Comparison of ENCODE assay signal across 8 cellular contexts in the genomic region with DNA sequence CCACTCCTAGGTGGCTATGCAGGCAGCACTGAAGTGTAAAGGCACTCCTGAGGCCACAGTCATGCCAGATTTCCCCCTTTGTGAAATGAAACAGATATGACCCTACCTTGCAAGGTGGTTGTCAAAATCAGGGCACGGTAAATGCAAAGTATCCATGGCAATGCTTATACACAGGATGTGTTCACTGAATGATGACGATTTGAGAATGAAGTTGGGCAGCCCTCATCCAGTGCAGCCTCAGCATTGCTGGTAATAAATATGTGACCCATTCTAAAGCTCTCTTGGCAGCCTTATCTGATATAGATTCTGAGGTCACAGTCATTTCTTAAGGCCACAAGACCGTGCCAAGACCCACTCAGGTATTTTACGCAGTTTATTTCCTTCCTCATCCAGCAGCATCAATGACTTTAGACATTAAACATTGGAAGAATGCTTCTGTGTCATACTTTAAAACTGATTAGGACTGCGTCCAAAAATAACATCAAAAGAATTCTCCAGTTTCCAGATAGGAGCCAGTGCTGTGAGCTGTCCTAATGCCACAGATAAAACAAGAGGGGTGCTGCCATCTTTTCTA.
DNase-seq lines count a peak whose midpoint lies in the region; ATAC-seq and TF ChIP-seq lines count a peak whose summit lies in the region.
"Had no signal": no experiment of that assay in that cellular context is flagged by ENCODE, and none has a peak within 500 bp of the region (broad histone marks: within the 10 kb centered on the region; RNA-seq: fewer than 3 reads in every experiment).

No MANE protein-coding gene starts in this region.

- DNase-seq in activated B cell treated with CpG ODN at 0.5 μM for 24 hours, result no peak
- peak; percentile 88 for DNase-seq in glomerular visceral epithelial cell (ENCODE audit: extremely low spot score)
- no peak for DNase-seq in stimulated activated effector memory CD8-positive, alpha-beta T cell treated with anti-CD3 and anti-CD28 coated beads, Interleukin-12 subunit alpha, Interleukin-12 subunit beta, amount 100 ng/mL, for 72 hours (ENCODE audit: low spot score in 2 of 2)
- no peak for DNase-seq in activated T-helper 2 cell treated with anti-CD3 and anti-CD28 coated beads, Interferon-gamma antibody, Interleukin-2, Interleukin-4, amounts not matched to agents 10 μg/mL and 5 μg/mL and 100 μg/mL, durations not matched to agents 14 hours and 24 hours and 36 hours (ENCODE audit: low spot score)
- no peak for DNase-seq in RPMI8226
- DNase-seq: activated naive CD8-positive, alpha-beta T cell treated with anti-CD3 and anti-CD28 coated beads, Interleukin-2, amount 10 ng/mL, durations not matched to agents 7 days and 5 days had no signal

- H3K36me3 ChIP-seq in HEK293 (ENCODE audit: control insufficient read depth in 2 of 2, insufficient read depth in 1 of 2, low read length in 2 of 2), result no peaks in the 10 kb centered on the region

- intact Hi-C loops in activated B cell treated with CpG ODN at 0.5 μM for 24 hours (cut with micrococcal nuclease), result no loop called here
- intact Hi-C loops in activated T-helper 2 cell treated with anti-CD3 and anti-CD28 coated beads, Interferon-gamma antibody, Interleukin-2, Interleukin-4, amounts not matched to agents 10 μg/mL and 5 μg/mL and 100 μg/mL, durations not matched to agents 14 hours and 24 hours and 36 hours (cut with micrococcal nuclease), result no loop called here

- no peaks in the 10 kb centered on the region for H3K9me3 ChIP-seq in HEK293 (ENCODE audit: control insufficient read depth, insufficient read depth, low read depth, low read length)

- ATAC-seq in activated B cell treated with CpG ODN at 0.5 μM for 24 hours (ENCODE audit: low read depth), result peak; percentile 14
- peak; percentile 52 for ATAC-seq in stimulated activated effector memory CD8-positive, alpha-beta T cell treated with anti-CD3 and anti-CD28 coated beads, Interleukin-12 subunit alpha, Interleukin-12 subunit beta, amount 100 ng/mL, for 72 hours
- ATAC-seq in GM18870 (IDR thresholded peaks at IDR 0.05; ENCODE audit: unreplicated experiment), result no peak

- no peak overlapping the region for H3K27ac Mint-ChIP-seq in activated B cell treated with CpG ODN at 0.5 μM for 24 hours
- H3K27ac Mint-ChIP-seq in stimulated activated effector memory CD8-positive, alpha-beta T cell treated with anti-CD3 and anti-CD28 coated beads, Interleukin-12 subunit alpha, Interleukin-12 subunit beta, amount 100 ng/mL, for 72 hours, result no peak overlapping the region
- no peak overlapping the region for H3K27ac Mint-ChIP-seq in activated T-helper 2 cell treated with anti-CD3 and anti-CD28 coated beads, Interferon-gamma antibody, Interleukin-2, Interleukin-4, amounts not matched to agents 10 μg/mL and 5 μg/mL and 100 μg/mL, durations not matched to agents 14 hours and 24 hours and 36 hours
- H3K27ac Mint-ChIP-seq: activated naive CD8-positive, alpha-beta T cell treated with anti-CD3 and anti-CD28 coated beads, Interleukin-2, amount 10 ng/mL, durations not matched to agents 7 days and 5 days had no signal

- H3K4me3 Mint-ChIP-seq in activated B cell treated with CpG ODN at 0.5 μM for 24 hours, result no peak overlapping the region
- no peak overlapping the region for H3K4me3 Mint-ChIP-seq in stimulated activated effector memory CD8-positive, alpha-beta T cell treated with anti-CD3 and anti-CD28 coated beads, Interleukin-12 subunit alpha, Interleukin-12 subunit beta, amount 100 ng/mL, for 72 hours
- H3K4me3 Mint-ChIP-seq in activated T-helper 2 cell treated with anti-CD3 and anti-CD28 coated beads, Interferon-gamma antibody, Interleukin-2, Interleukin-4, amounts not matched to agents 10 μg/mL and 5 μg/mL and 100 μg/mL, durations not matched to agents 14 hours and 24 hours and 36 hours (ENCODE audit: low read depth), result no peak overlapping the region
- H3K4me3 Mint-ChIP-seq: activated naive CD8-positive, alpha-beta T cell treated with anti-CD3 and anti-CD28 coated beads, Interleukin-2, amount 10 ng/mL, durations not matched to agents 7 days and 5 days had no signal

- no peaks in the 10 kb centered on the region for H3K27me3 Mint-ChIP-seq in activated B cell treated with CpG ODN at 0.5 μM for 24 hours
- peaks cover 3% of the 10 kb centered on the region for H3K27me3 Mint-ChIP-seq in activated T-helper 2 cell treated with anti-CD3 and anti-CD28 coated beads, Interferon-gamma antibody, Interleukin-2, Interleukin-4, amounts not matched to agents 10 μg/mL and 5 μg/mL and 100 μg/mL, durations not matched to agents 14 hours and 24 hours and 36 hours (ENCODE audit: low read depth)

- POLR2A ChIA-PET in HEK293 (lab: Yijun Ruan, JAX) (interaction anchor here (0.9 to 1.5 kb wide), 4 partner anchors 9 to 125 kb away, joined by 3 to 5 read pairs (median 4); a partner anchor contains a TSS), activated B cell treated with CpG ODN at 0.5 μM for 24 hours (lab: Charles Lee) (interaction anchor here (0.6 to 1.8 kb wide), 3 partner anchors 10 to 133 kb away, joined by 3 to 5 read pairs (median 4); no protein-coding TSS in a partner anchor)

- no peak overlapping the region for H3K27ac ChIP-seq in HEK293 (ENCODE audit: extremely low read depth, low read depth, low read length)

- peaks cover 5% of the 10 kb centered on the region for H3K9me3 Mint-ChIP-seq in activated B cell treated with CpG ODN at 0.5 μM for 24 hours
- no peaks in the 10 kb centered on the region for H3K9me3 Mint-ChIP-seq in stimulated activated effector memory CD8-positive, alpha-beta T cell treated with anti-CD3 and anti-CD28 coated beads, Interleukin-12 subunit alpha, Interleukin-12 subunit beta, amount 100 ng/mL, for 72 hours
- H3K9me3 Mint-ChIP-seq in activated T-helper 2 cell treated with anti-CD3 and anti-CD28 coated beads, Interferon-gamma antibody, Interleukin-2, Interleukin-4, amounts not matched to agents 10 μg/mL and 5 μg/mL and 100 μg/mL, durations not matched to agents 14 hours and 24 hours and 36 hours, result peaks cover 4% of the 10 kb centered on the region
- H3K9me3 Mint-ChIP-seq: activated naive CD8-positive, alpha-beta T cell treated with anti-CD3 and anti-CD28 coated beads, Interleukin-2, amount 10 ng/mL, durations not matched to agents 7 days and 5 days had no signal

- H3K4me1 Mint-ChIP-seq in activated B cell treated with CpG ODN at 0.5 μM for 24 hours, result no peaks in the 10 kb centered on the region
- H3K4me1 Mint-ChIP-seq in stimulated activated effector memory CD8-positive, alpha-beta T cell treated with anti-CD3 and anti-CD28 coated beads, Interleukin-12 subunit alpha, Interleukin-12 subunit beta, amount 100 ng/mL, for 72 hours, result peaks cover 6% of the 10 kb centered on the region
- peaks cover 6% of the 10 kb centered on the region for H3K4me1 Mint-ChIP-seq in activated T-helper 2 cell treated with anti-CD3 and anti-CD28 coated beads, Interferon-gamma antibody, Interleukin-2, Interleukin-4, amounts not matched to agents 10 μg/mL and 5 μg/mL and 100 μg/mL, durations not matched to agents 14 hours and 24 hours and 36 hours (ENCODE audit: low read depth)

- H3K4me1 ChIP-seq in HEK293 (ENCODE audit: control insufficient read depth, insufficient read depth, low read length), result 0 out of 2 replicates have a peak, but pooled peaks cover 2% of the 10 kb centered on the region

- CTCF ChIA-PET in HEK293 (lab: Yijun Ruan, JAX) (interaction anchor here (0.6 kb wide), 1 partner anchor 77 kb away, joined by 3 read pairs; no protein-coding TSS in a partner anchor), activated B cell treated with CpG ODN at 0.5 μM for 24 hours (lab: Charles Lee) (no interaction called here)

- no peak for TF ChIP-seq CTCF in HEK293 (tag by site-specific recombination; IDR thresholded peaks at IDR 0.05)
- TF ChIP-seq CTCF in activated B cell treated with CpG ODN at 0.5 μM for 24 hours (IDR thresholded peaks at IDR 0.05), result no peak

- H3K36me3 Mint-ChIP-seq in activated B cell treated with CpG ODN at 0.5 μM for 24 hours (ENCODE audit: low read depth), result no peaks in the 10 kb centered on the region
- no peaks in the 10 kb centered on the region for H3K36me3 Mint-ChIP-seq in stimulated activated effector memory CD8-positive, alpha-beta T cell treated with anti-CD3 and anti-CD28 coated beads, Interleukin-12 subunit alpha, Interleukin-12 subunit beta, amount 100 ng/mL, for 72 hours
- no peaks in the 10 kb centered on the region for H3K36me3 Mint-ChIP-seq in activated T-helper 2 cell treated with anti-CD3 and anti-CD28 coated beads, Interferon-gamma antibody, Interleukin-2, Interleukin-4, amounts not matched to agents 10 μg/mL and 5 μg/mL and 100 μg/mL, durations not matched to agents 14 hours and 24 hours and 36 hours (ENCODE audit: low read depth)
- H3K36me3 Mint-ChIP-seq: activated naive CD8-positive, alpha-beta T cell treated with anti-CD3 and anti-CD28 coated beads, Interleukin-2, amount 10 ng/mL, durations not matched to agents 7 days and 5 days had no signal

- H3K4me3 ChIP-seq in HEK293 (ENCODE audit: low read depth, low read length), result no peak overlapping the region

TF ChIP-seq in HEK293, 187 proteins besides CTCF, POLR2A, EP300 and RAD21 (continues in another document):
- TF ChIP-seq ZNF621 (tag by site-specific recombination; IDR thresholded peaks at IDR 0.05) (no peak), ZNF610 (tag by site-specific recombination; IDR thresholded peaks at IDR 0.05; ENCODE audit: borderline replicate concordance) (no peak), ZNF366 (tag by site-specific recombination; conservative IDR thresholded peaks at IDR 0.05) (peak; percentile 52), ZNF629 (tag by site-specific recombination; IDR thresholded peaks at IDR 0.05) (peak; percentile 26; the same call in 1 of the 2 replicates), ZNF184 (tag by site-specific recombination; IDR thresholded peaks at IDR 0.05) (no peak), EGR2 (tag by site-specific recombination; IDR thresholded peaks at IDR 0.05; ENCODE audit: low read depth) (no peak), ZNF529 (tag by site-specific recombination; IDR thresholded peaks at IDR 0.05; ENCODE audit: insufficient replicate concordance) (no peak), ZNF501 (tag by site-specific recombination; IDR thresholded peaks at IDR 0.05) (no peak)
- TF ChIP-seq, protein P1, sequence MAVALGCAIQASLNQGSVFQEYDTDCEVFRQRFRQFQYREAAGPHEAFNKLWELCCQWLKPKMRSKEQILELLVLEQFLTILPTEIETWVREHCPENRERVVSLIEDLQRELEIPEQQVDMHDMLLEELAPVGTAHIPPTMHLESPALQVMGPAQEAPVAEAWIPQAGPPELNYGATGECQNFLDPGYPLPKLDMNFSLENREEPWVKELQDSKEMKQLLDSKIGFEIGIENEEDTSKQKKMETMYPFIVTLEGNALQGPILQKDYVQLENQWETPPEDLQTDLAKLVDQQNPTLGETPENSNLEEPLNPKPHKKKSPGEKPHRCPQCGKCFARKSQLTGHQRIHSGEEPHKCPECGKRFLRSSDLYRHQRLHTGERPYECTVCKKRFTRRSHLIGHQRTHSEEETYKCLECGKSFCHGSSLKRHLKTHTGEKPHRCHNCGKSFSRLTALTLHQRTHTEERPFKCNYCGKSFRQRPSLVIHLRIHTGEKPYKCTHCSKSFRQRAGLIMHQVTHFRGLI (tag by site-specific recombination; IDR thresholded peaks at IDR 0.05), result no peak
